ENCODE assay signal across 14 cellular contexts in the genomic region with DNA sequence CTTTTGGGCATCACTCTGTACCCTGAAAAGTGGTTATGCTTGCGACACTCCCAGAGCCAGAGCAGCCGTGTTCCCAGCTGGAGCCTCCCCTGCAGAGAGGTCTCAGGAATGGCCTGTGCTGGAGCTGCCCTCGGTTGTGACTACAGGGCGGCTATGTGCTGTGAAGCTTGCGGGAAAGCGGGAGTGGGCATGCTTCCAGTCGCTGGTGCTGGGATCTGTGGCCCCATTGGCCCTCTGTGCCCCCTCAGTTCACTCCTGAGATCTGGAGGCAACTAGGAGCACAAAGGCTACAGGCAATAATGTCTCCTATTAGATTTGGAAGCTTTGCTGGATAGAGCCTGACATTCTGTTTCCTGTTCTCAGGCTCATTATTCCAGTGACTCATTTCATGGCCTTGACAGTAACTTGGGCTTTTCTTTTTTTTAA. TPM values are rescaled to one million over a fixed set of nuclear protein-coding genes. Genes with fewer than 3 reads are reported as not detected.
A peak's percentile ranks its signal among the peaks of the same experiment; 100 is the strongest.
DNase-seq lines count a peak whose midpoint lies in the region; ATAC-seq and TF ChIP-seq lines count a peak whose summit lies in the region.
"Had no signal": no experiment of that assay in that cellular context is flagged by ENCODE, and none has a peak within 500 bp of the region (broad histone marks: within the 10 kb centered on the region; RNA-seq: fewer than 3 reads in every experiment).

No MANE protein-coding gene starts in this region.

- TF ChIP-seq CTCF in brain microvascular endothelial cell (IDR thresholded peaks at IDR 0.05; ENCODE audit: low read depth, low read length, missing control alignments) (no peak), uterus (IDR thresholded peaks at IDR 0.05) (no peak)

- intact Hi-C loops in uterus (cut with DNase I; ENCODE audit: low total_unique reads) = no loop called here

- peaks cover 13% of the 10 kb centered on the region for H3K4me1 ChIP-seq in mesodermal cell (ENCODE audit: control insufficient read depth, insufficient read depth, low read length, poor library complexity, severe bottlenecking)
- no peaks in the 10 kb centered on the region for H3K4me1 ChIP-seq in uterus

- peaks cover 15% of the 10 kb centered on the region for H3K36me3 ChIP-seq in brain microvascular endothelial cell (replicated peaks)
- peaks cover 82% of the 10 kb centered on the region for H3K36me3 ChIP-seq in mesodermal cell (ENCODE audit: control insufficient read depth, insufficient read depth, low read length)
- H3K36me3 ChIP-seq in uterus = no peaks in the 10 kb centered on the region

- H3K9me3 ChIP-seq in mesodermal cell (ENCODE audit: control insufficient read depth, low read length) (no peaks in the 10 kb centered on the region), uterus (no peaks in the 10 kb centered on the region)

- H3K27me3 Mint-ChIP-seq in stimulated activated naive CD8-positive, alpha-beta T cell treated with anti-CD3 and anti-CD28 coated beads, Interleukin-15, Interleukin-2, amounts not matched to agents 100 ng/mL and 50 ng/mL, for 24 hours = no peaks in the 10 kb centered on the region
- H3K27me3 Mint-ChIP-seq: activated naive CD4-positive, alpha-beta T cell treated with anti-CD3 and anti-CD28 coated beads, Interleukin-2, amount 50 U/mL, for 24 hours; central memory CD8-positive, alpha-beta T cell had no signal

- 90 to 94% methylated on average over 7 of the region's 7 CpGs for WGBS in mesodermal cell (ENCODE audit: insufficient coverage in 2 of 2), 2 experiments

- peaks cover 52% of the 10 kb centered on the region for H3K36me3 Mint-ChIP-seq in stimulated activated naive CD8-positive, alpha-beta T cell treated with anti-CD3 and anti-CD28 coated beads, Interleukin-15, Interleukin-2, amounts not matched to agents 100 ng/mL and 50 ng/mL, for 24 hours (ENCODE audit: low read depth)

- H3K27me3 ChIP-seq in brain microvascular endothelial cell (replicated peaks) (no peaks in the 10 kb centered on the region), uterus (no peaks in the 10 kb centered on the region)

- H3K4me1 Mint-ChIP-seq in stimulated activated naive CD8-positive, alpha-beta T cell treated with anti-CD3 and anti-CD28 coated beads, Interleukin-15, Interleukin-2, amounts not matched to agents 100 ng/mL and 50 ng/mL, for 24 hours (ENCODE audit: low read depth) = peaks cover 48% of the 10 kb centered on the region

- peak overlapping the region; percentile 27 for H3K27ac ChIP-seq in brain microvascular endothelial cell
- peak overlapping the region; percentile 57 for H3K27ac ChIP-seq in mesodermal cell (ENCODE audit: low read depth, low read length, severe bottlenecking)
- H3K27ac ChIP-seq in uterus = peak overlapping the region; percentile 71 to 84

- DNase-seq in stimulated activated naive CD8-positive, alpha-beta T cell treated with anti-CD3 and anti-CD28 coated beads, Interleukin-15, Interleukin-2, amounts not matched to agents 100 U/mL and 50 U/mL, for 24 hours = no peak
- DNase-seq in brain microvascular endothelial cell = peak; percentile 19
- DNase-seq in uterus = peak in 1 of 2 donors; percentile 35
- DNase-seq in activated gamma-delta T cell (lab: John Stamatoyannopoulos, UW) = no peak
- no peak for DNase-seq in SHP77 (lab: John Stamatoyannopoulos, UW)
- DNase-seq in stimulated activated CD4-positive, alpha-beta T cell treated with anti-CD3 and anti-CD28 coated beads, Interleukin-4, amount 100 ng/mL, for 4 hours = no peak
- DNase-seq: hippocampal formation, NCI-H2029 treated with DMSO at 0.1 percent for 48 hours, SHP77 treated with DMSO at 0.1 percent for 48 hours had no signal

- no peak for ATAC-seq in stimulated activated naive CD8-positive, alpha-beta T cell treated with anti-CD3 and anti-CD28 coated beads, Interleukin-15, Interleukin-2, amounts not matched to agents 100 U/mL and 50 U/mL, for 24 hours

- in situ Hi-C loops in brain microvascular endothelial cell (cut with HindIII; ENCODE audit: low pct_ligation_motif_present, low sequenced_read_pairs) = no loop called here

- TF ChIP-seq POLR2A in uterus (IDR thresholded peaks at IDR 0.05) = no peak

- H3K9me3 Mint-ChIP-seq in stimulated activated naive CD8-positive, alpha-beta T cell treated with anti-CD3 and anti-CD28 coated beads, Interleukin-15, Interleukin-2, amounts not matched to agents 100 ng/mL and 50 ng/mL, for 24 hours = no peaks in the 10 kb centered on the region
- H3K9me3 Mint-ChIP-seq: activated naive CD4-positive, alpha-beta T cell treated with anti-CD3 and anti-CD28 coated beads, Interleukin-2, amount 50 U/mL, for 24 hours; central memory CD8-positive, alpha-beta T cell; nephron had no signal

- H3K4me3 Mint-ChIP-seq in stimulated activated naive CD8-positive, alpha-beta T cell treated with anti-CD3 and anti-CD28 coated beads, Interleukin-15, Interleukin-2, amounts not matched to agents 100 ng/mL and 50 ng/mL, for 24 hours = peak overlapping the region; percentile 10
- H3K4me3 Mint-ChIP-seq: activated naive CD4-positive, alpha-beta T cell treated with anti-CD3 and anti-CD28 coated beads, Interleukin-2, amount 50 U/mL, for 24 hours; central memory CD8-positive, alpha-beta T cell; nephron had no signal

- no peak overlapping the region for H3K27ac Mint-ChIP-seq in stimulated activated naive CD8-positive, alpha-beta T cell treated with anti-CD3 and anti-CD28 coated beads, Interleukin-15, Interleukin-2, amounts not matched to agents 100 ng/mL and 50 ng/mL, for 24 hours
- H3K27ac Mint-ChIP-seq: nephron had no signal

- no peak overlapping the region for H3K4me3 ChIP-seq in brain microvascular endothelial cell (ENCODE audit: low read depth, low read length)
- no peak overlapping the region for H3K4me3 ChIP-seq in mesodermal cell (ENCODE audit: extremely low read depth, insufficient read depth, low read length, poor library complexity, severe bottlenecking)
- H3K4me3 ChIP-seq in uterus = no peak overlapping the region

RNA-seq across cellular contexts. Expression of a gene that starts 56.9 kb away (rescaled TPM):
- 55.6 TPM for polyA plus RNA-seq in mesodermal cell (2013, experiment 1 of 2)
- 48.0 TPM for polyA plus RNA-seq in mesodermal cell (2013, experiment 2 of 2)
- total RNA-seq in uterus = 10 to 100 TPM; 10.8 to 41.5 (median 26.7) TPM

Comparison
In these comparisons a context has a peak if more than half of its experiments do, and no peak if none do; other contexts are left out.
1. H3K27ac ChIP-seq: peak in every context shown above with its lines; median percentile 78 in uterus; 57 in mesodermal cell; 27 in brain microvascular endothelial cell.